ENCODE assay signal across 8 cellular contexts in genomic region chr12:57462307-57463253, GRCh38. TPM values are rescaled to one million over a fixed set of nuclear protein-coding genes. Genes with fewer than 3 reads are reported as not detected.
A peak's percentile ranks its signal among the peaks of the same experiment; 100 is the strongest.
DNase-seq lines count a peak whose midpoint lies in the region; ATAC-seq and TF ChIP-seq lines count a peak whose summit lies in the region.

No MANE protein-coding gene starts in this region.

- no peak for TF ChIP-seq EP300 in Ishikawa (IDR thresholded peaks at IDR 0.05; ENCODE audit: borderline replicate concordance)

- H3K4me2 ChIP-seq in DOHH2 (ENCODE audit: low read length) = peak overlapping the region; percentile 92

- H3F3A ChIP-seq in DOHH2 (ENCODE audit: control insufficient read depth, insufficient read depth) = peaks cover 20% of the 10 kb centered on the region; the same call in 1 of the 2 replicates

- ATAC-seq in GM21619 (IDR thresholded peaks at IDR 0.05; ENCODE audit: unreplicated experiment) (peak; percentile 51), naive B cell (ENCODE audit: low read depth in 2 of 2) (peak; percentile 63 to 65)
- ATAC-seq in activated T-cell treated with anti-CD3 and anti-CD28 coated beads, Interleukin-2, amount 50 U/mL, for 4 hours = peak; percentile 77 to 82
- peak; percentile 87 for ATAC-seq in stimulated activated effector memory CD8-positive, alpha-beta T cell treated with anti-CD3 and anti-CD28 coated beads, Interleukin-12 subunit alpha, Interleukin-12 subunit beta, amount 100 ng/mL, for 72 hours

- H3K27ac Mint-ChIP-seq in naive B cell = peak overlapping the region; percentile 36 to 94 (median 92)
- peak overlapping the region; percentile 73 for H3K27ac Mint-ChIP-seq in stimulated activated effector memory CD8-positive, alpha-beta T cell treated with anti-CD3 and anti-CD28 coated beads, Interleukin-12 subunit alpha, Interleukin-12 subunit beta, amount 100 ng/mL, for 72 hours

- DNase-seq in OCI-M1 (lab: John Stamatoyannopoulos, UW) (peak; percentile 96), fibroblast of gingiva (ENCODE audit: low read depth) (peak; percentile 73), naive B cell (peak; percentile 94)
- peak; percentile 87 for DNase-seq in activated T-cell treated with anti-CD3 and anti-CD28 coated beads, Interleukin-2, amount 50 U/mL, for 4 hours
- peak; percentile 88 to 96 for DNase-seq in stimulated activated effector memory CD8-positive, alpha-beta T cell treated with anti-CD3 and anti-CD28 coated beads, Interleukin-12 subunit alpha, Interleukin-12 subunit beta, amount 100 ng/mL, for 72 hours (ENCODE audit: low spot score in 2 of 2)

- H3K27me3 Mint-ChIP-seq in activated T-cell treated with anti-CD3 and anti-CD28 coated beads, Interleukin-2, amount 50 U/mL, for 4 hours (ENCODE audit: low read depth) = peaks cover 10% of the 10 kb centered on the region
- H3K27me3 Mint-ChIP-seq in naive B cell = no peaks in the 10 kb centered on the region

- H3K36me3 Mint-ChIP-seq in activated T-cell treated with anti-CD3 and anti-CD28 coated beads, Interleukin-2, amount 50 U/mL, for 4 hours (ENCODE audit: insufficient read depth) = peaks cover 2% of the 10 kb centered on the region
- peaks cover 4 to 5% of the 10 kb centered on the region in 2 donors for H3K36me3 Mint-ChIP-seq in naive B cell
- H3K36me3 Mint-ChIP-seq in stimulated activated effector memory CD8-positive, alpha-beta T cell treated with anti-CD3 and anti-CD28 coated beads, Interleukin-12 subunit alpha, Interleukin-12 subunit beta, amount 100 ng/mL, for 72 hours = peaks cover 32% of the 10 kb centered on the region

- H3K27ac ChIP-seq in DOHH2 (ENCODE audit: low read depth, low read length) = peak overlapping the region; percentile 57

- no peaks in the 10 kb centered on the region for H4K20me1 ChIP-seq in DOHH2 (ENCODE audit: control insufficient read depth, insufficient read depth, low read depth, low read length)

- H3K4me1 Mint-ChIP-seq in activated T-cell treated with anti-CD3 and anti-CD28 coated beads, Interleukin-2, amount 50 U/mL, for 4 hours (ENCODE audit: low read depth) = peaks cover 41% of the 10 kb centered on the region
- H3K4me1 Mint-ChIP-seq in naive B cell = peaks cover 42 to 65% (median 56%) of the 10 kb centered on the region in 3 donors
- peaks cover 60% of the 10 kb centered on the region for H3K4me1 Mint-ChIP-seq in stimulated activated effector memory CD8-positive, alpha-beta T cell treated with anti-CD3 and anti-CD28 coated beads, Interleukin-12 subunit alpha, Interleukin-12 subunit beta, amount 100 ng/mL, for 72 hours

- peak overlapping the region; percentile 84 for H3K4me3 Mint-ChIP-seq in activated T-cell treated with anti-CD3 and anti-CD28 coated beads, Interleukin-2, amount 50 U/mL, for 4 hours
- peak overlapping the region; percentile 87 to 96 (median 94) for H3K4me3 Mint-ChIP-seq in naive B cell
- H3K4me3 Mint-ChIP-seq in stimulated activated effector memory CD8-positive, alpha-beta T cell treated with anti-CD3 and anti-CD28 coated beads, Interleukin-12 subunit alpha, Interleukin-12 subunit beta, amount 100 ng/mL, for 72 hours = peak overlapping the region; percentile 80

- H3K4me3 ChIP-seq in DOHH2 (ENCODE audit: low read length) = peak overlapping the region; percentile 83

- H3K9me2 ChIP-seq in DOHH2 (replicated peaks; ENCODE audit: control insufficient read depth, low read length) = no peaks in the 10 kb centered on the region

- TF ChIP-seq CTCF in DOHH2 (IDR thresholded peaks at IDR 0.05; ENCODE audit: low read depth, low read length, poor library complexity, severe bottlenecking) = peak; percentile 98

- peaks cover 41% of the 10 kb centered on the region for H3K4me1 ChIP-seq in DOHH2 (ENCODE audit: control insufficient read depth, low read length)

- H3K79me2 ChIP-seq in DOHH2 (ENCODE audit: control insufficient read depth, low read length) = no peaks in the 10 kb centered on the region

- H3K36me3 ChIP-seq in DOHH2 (ENCODE audit: control insufficient read depth, low read length) = no peaks in the 10 kb centered on the region

- H3K9me3 ChIP-seq in DOHH2 (ENCODE audit: control insufficient read depth, insufficient read depth, low read length) = no peaks in the 10 kb centered on the region

- peaks cover 5% of the 10 kb centered on the region; the same call in 1 of the 2 replicates for H3K27me3 ChIP-seq in DOHH2 (ENCODE audit: control insufficient read depth, low read length)

- peak; percentile 92 for TF ChIP-seq RAD21 in Ishikawa (IDR thresholded peaks at IDR 0.05; ENCODE audit: low read depth)

- no peaks in the 10 kb centered on the region for H3K9me3 Mint-ChIP-seq in activated T-cell treated with anti-CD3 and anti-CD28 coated beads, Interleukin-2, amount 50 U/mL, for 4 hours
- no peaks in the 10 kb centered on the region for H3K9me3 Mint-ChIP-seq in naive B cell
- no peaks in the 10 kb centered on the region for H3K9me3 Mint-ChIP-seq in stimulated activated effector memory CD8-positive, alpha-beta T cell treated with anti-CD3 and anti-CD28 coated beads, Interleukin-12 subunit alpha, Interleukin-12 subunit beta, amount 100 ng/mL, for 72 hours

TF ChIP-seq in Ishikawa, 13 proteins besides CTCF, POLR2A, EP300 and RAD21:
- TF ChIP-seq EGR1 (IDR thresholded peaks at IDR 0.05) (no peak), NFIC (IDR thresholded peaks at IDR 0.05) (peak; percentile 22; the same call in 1 of the 2 replicates), TAF1 (IDR thresholded peaks at IDR 0.05; ENCODE audit: low read depth) (peak; percentile 27; the same call in 1 of the 2 replicates), USF1 (IDR thresholded peaks at IDR 0.05) (0 out of 2 replicates have a peak, but pooled peaks have one; percentile 6), YY1 (IDR thresholded peaks at IDR 0.05; ENCODE audit: low read depth) (no peak; the same call in 1 of the 2 replicates), TCF12 (IDR thresholded peaks at IDR 0.05; ENCODE audit: low read depth) (no peak), ZBTB7A (IDR thresholded peaks at IDR 0.05; ENCODE audit: low read depth) (no peak), FOXM1 (IDR thresholded peaks at IDR 0.05; ENCODE audit: borderline replicate concordance, low read depth) (0 out of 2 replicates have a peak, but pooled peaks have one; percentile 6), CEBPB (IDR thresholded peaks at IDR 0.05) (no peak), CREB1 (IDR thresholded peaks at IDR 0.05; ENCODE audit: low read depth) (0 out of 2 replicates have a peak, but pooled peaks have one; percentile 17), REST (IDR thresholded peaks at IDR 0.05; ENCODE audit: low read depth) (no peak), TEAD4 (IDR thresholded peaks at IDR 0.05) (no peak)
- TF ChIP-seq, protein P1, sequence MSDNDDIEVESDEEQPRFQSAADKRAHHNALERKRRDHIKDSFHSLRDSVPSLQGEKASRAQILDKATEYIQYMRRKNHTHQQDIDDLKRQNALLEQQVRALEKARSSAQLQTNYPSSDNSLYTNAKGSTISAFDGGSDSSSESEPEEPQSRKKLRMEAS (IDR thresholded peaks at IDR 0.05) = peak; percentile 75; the same call in 1 of the 2 replicates

RNA-seq across cellular contexts. Expression of gene GLI1, which starts 3.0 kb away (rescaled TPM):
- total RNA-seq in activated T-cell treated with anti-CD3 and anti-CD28 coated beads, Interleukin-2, amount 50 U/mL, for 4 hours = 1 to 10 TPM in 1 of 3 donors, under 1 TPM in 2; 0.46 to 1.7 (median 0.65) TPM
- polyA plus RNA-seq in naive B cell (ENCODE audit: low read depth in 6 of 6) = 1 to 10 TPM in 4 of 6 donors, under 1 TPM in 2; 0.27 to 2.4 (median 1.1) TPM

RNA-seq across cellular contexts. Expression of gene INHBE, which starts 7.5 kb away (rescaled TPM):
- total RNA-seq in activated T-cell treated with anti-CD3 and anti-CD28 coated beads, Interleukin-2, amount 50 U/mL, for 4 hours = under 1 TPM in 2 of 3 donors, not detected in 1; 0.24 to 0.27 TPM
- under 1 TPM in 1 of 6 donors, not detected in 5; 0.44 TPM for polyA plus RNA-seq in naive B cell (ENCODE audit: low read depth in 6 of 6)

RNA-seq across cellular contexts. Expression of gene ARHGAP9, which starts 17.1 kb away (rescaled TPM):
- 10 to 100 TPM; 54.5 to 64.6 (median 57.7) TPM for total RNA-seq in activated T-cell treated with anti-CD3 and anti-CD28 coated beads, Interleukin-2, amount 50 U/mL, for 4 hours
- polyA plus RNA-seq in naive B cell (ENCODE audit: low read depth in 6 of 6) = 100 to 1,000 TPM; 152 to 231 (median 164) TPM

RNA-seq across cellular contexts. Expression of gene MARS1, which starts 25.3 kb away (rescaled TPM):
- total RNA-seq in activated T-cell treated with anti-CD3 and anti-CD28 coated beads, Interleukin-2, amount 50 U/mL, for 4 hours = 100 to 1,000 TPM; 505 to 565 (median 534) TPM
- polyA plus RNA-seq in naive B cell (ENCODE audit: low read depth in 6 of 6) = 10 to 100 TPM; 53.1 to 78.7 (median 63.0) TPM

RNA-seq across cellular contexts. Expression of gene INHBC, which starts 28.0 kb away (rescaled TPM):
- total RNA-seq in activated T-cell treated with anti-CD3 and anti-CD28 coated beads, Interleukin-2, amount 50 U/mL, for 4 hours = under 1 TPM in 2 of 3 donors, not detected in 1; 0.14 to 0.15 TPM
- not detected for polyA plus RNA-seq in naive B cell (ENCODE audit: low read depth in 6 of 6)

Comparison
In these comparisons a context has a peak if more than half of its experiments do, and no peak if none do; other contexts are left out.
1. Peak in every context shown above with its lines: DNase-seq, ATAC-seq, H3K4me3 ChIP-seq and H3K27ac ChIP-seq.